Comparison of ENCODE assay signal across 12 cellular contexts in genomic region chr12:121219353-121219986, GRCh38. TPM values are rescaled to one million over a fixed set of nuclear protein-coding genes. Genes with fewer than 3 reads are reported as not detected.
DNase-seq lines count a peak whose midpoint lies in the region; ATAC-seq, FAIRE-seq and TF ChIP-seq lines count a peak whose summit lies in the region.
"Had no signal": no experiment of that assay in that cellular context is flagged by ENCODE, and none has a peak within 500 bp of the region (broad histone marks: within the 10 kb centered on the region; RNA-seq: fewer than 3 reads in every experiment).

No MANE protein-coding gene starts in this region.

- H3K4me3 ChIP-seq in HEK293 (ENCODE audit: low read depth, low read length), result no peak overlapping the region
- H3K4me3 ChIP-seq in transverse colon, result no peak overlapping the region

- no peak for DNase-seq in activated naive CD4-positive, alpha-beta T cell treated with anti-CD3 and anti-CD28 coated beads, Interleukin-2, amount 10 ng/mL, durations not matched to agents 7 days and 5 days
- no peak for DNase-seq in activated naive CD4-positive, alpha-beta T cell treated with anti-CD3 and anti-CD28 coated beads, Interleukin-2, amount 50 U/mL, for 16 hours
- DNase-seq in memory B cell (ENCODE audit: low spot score in 2 of 2) (no peak), transverse colon (no peak), GM12892 (ENCODE audit: insufficient read length) (no peak), CD14-positive monocyte (ENCODE audit: low spot score) (no peak)
- DNase-seq: AML-193, NCI-H1092 treated with DMSO at 0.1 percent for 48 hours, NCI-H1694 treated with DMSO at 0.1 percent for 48 hours, NCI-H446 had no signal

- H3K4me1 ChIP-seq in HEK293 (ENCODE audit: control insufficient read depth, insufficient read depth, low read length) (no peaks in the 10 kb centered on the region), transverse colon (peaks cover 19 to 67% (median 41%) of the 10 kb centered on the region in 4 donors)

- H3K36me3 ChIP-seq in HEK293 (ENCODE audit: control insufficient read depth in 2 of 2, insufficient read depth in 1 of 2, low read length in 2 of 2), result peaks cover 0 to 40% of the 10 kb centered on the region in 2 experiments; a peak in 2 of 3 replicates
- peaks cover 0 to 7% (median 0%) of the 10 kb centered on the region in 4 donors for H3K36me3 ChIP-seq in transverse colon

- in situ Hi-C loops in transverse colon (cut with MboI; ENCODE audit: low pct_ligation_motif_present in 1 of 4, low pct_unique_long_range_greater_than_20kb in 1 of 4, low sequenced_read_pairs in 3 of 4), result no loop called here

- peaks cover 85% of the 10 kb centered on the region for H3K36me3 Mint-ChIP-seq in activated naive CD4-positive, alpha-beta T cell treated with anti-CD3 and anti-CD28 coated beads, Interleukin-2, amount 10 ng/mL, durations not matched to agents 7 days and 5 days
- H3K36me3 Mint-ChIP-seq in memory B cell (peaks cover 18% of the 10 kb centered on the region), CD14-positive monocyte (peaks cover 65 to 82% of the 10 kb centered on the region in 2 donors)

- H3K9me3 ChIP-seq in HEK293 (ENCODE audit: control insufficient read depth, insufficient read depth, low read depth, low read length), result no peaks in the 10 kb centered on the region
- no peaks in the 10 kb centered on the region for H3K9me3 ChIP-seq in transverse colon

- intact Hi-C loops in transverse colon (cut with DNase I; ENCODE audit: low total_unique reads), result no loop called here
- intact Hi-C loops in CD14-positive monocyte (cut with micrococcal nuclease), result loop anchor here in 1 of 2 donors (5.0 kb wide), 1 partner anchor 42 kb away; no protein-coding TSS in a partner anchor

- no peak for ATAC-seq in memory B cell (ENCODE audit: low read depth)

- no peak for TF ChIP-seq EP300 in transverse colon (IDR thresholded peaks at IDR 0.05; ENCODE audit: low read depth)

- H3K27ac ChIP-seq in HEK293 (ENCODE audit: extremely low read depth, low read depth, low read length), result no peak overlapping the region
- peak overlapping the region; percentile 82 to 90 (median 89) for H3K27ac ChIP-seq in transverse colon
- H3K27ac ChIP-seq: KMS-11 had no signal

- peaks cover 1% of the 10 kb centered on the region for H3K9me3 Mint-ChIP-seq in activated naive CD4-positive, alpha-beta T cell treated with anti-CD3 and anti-CD28 coated beads, Interleukin-2, amount 10 ng/mL, durations not matched to agents 7 days and 5 days
- no peaks in the 10 kb centered on the region for H3K9me3 Mint-ChIP-seq in memory B cell
- H3K9me3 Mint-ChIP-seq in CD14-positive monocyte, result no peaks in the 10 kb centered on the region

- CTCF ChIA-PET in activated naive CD4-positive, alpha-beta T cell treated with anti-CD3 and anti-CD28 coated beads, Interleukin-2, amount 10 ng/mL, durations not matched to agents 7 days and 5 days (lab: Charles Lee), result no interaction called here
- CTCF ChIA-PET in HEK293 (lab: Yijun Ruan, JAX), result interaction anchor here (0.6 kb wide), 1 partner anchor 123 kb away, joined by 3 read pairs; no protein-coding TSS in a partner anchor

- H3K4me3 Mint-ChIP-seq in activated naive CD4-positive, alpha-beta T cell treated with anti-CD3 and anti-CD28 coated beads, Interleukin-2, amount 10 ng/mL, durations not matched to agents 7 days and 5 days, result no peak overlapping the region
- H3K4me3 Mint-ChIP-seq in memory B cell (no peak overlapping the region), CD14-positive monocyte (no peak overlapping the region)

- FAIRE-seq in GM12892 (lab: Jason Lieb, UNC), result no peak

- 88 to 92% methylated on average over 1 to 3 of the region's 3 CpGs for WGBS in transverse colon (ENCODE audit: low coverage in 1 of 2), 2 donors

- TF ChIP-seq POLR2A in transverse colon (IDR thresholded peaks at IDR 0.05) (no peak), GM12892 (IDR thresholded peaks at IDR 0.05; ENCODE audit: low read depth, low read length) (no peak)

- peak overlapping the region; percentile 40 for H3K27ac Mint-ChIP-seq in activated naive CD4-positive, alpha-beta T cell treated with anti-CD3 and anti-CD28 coated beads, Interleukin-2, amount 10 ng/mL, durations not matched to agents 7 days and 5 days
- peak overlapping the region; percentile 54 for H3K27ac Mint-ChIP-seq in memory B cell
- H3K27ac Mint-ChIP-seq in CD14-positive monocyte, result peak overlapping the region in 2 of 7 donors; percentile 36 to 65

- H3K27me3 Mint-ChIP-seq in activated naive CD4-positive, alpha-beta T cell treated with anti-CD3 and anti-CD28 coated beads, Interleukin-2, amount 10 ng/mL, durations not matched to agents 7 days and 5 days, result no peaks in the 10 kb centered on the region
- H3K27me3 Mint-ChIP-seq in memory B cell, result no peaks in the 10 kb centered on the region
- H3K27me3 Mint-ChIP-seq in CD14-positive monocyte (ENCODE audit: low read depth in 3 of 3), result peaks cover 0 to 3% (median 2%) of the 10 kb centered on the region in 3 donors

- no peak for TF ChIP-seq CTCF in HEK293 (tag by site-specific recombination; IDR thresholded peaks at IDR 0.05)
- no peak for TF ChIP-seq CTCF in transverse colon (IDR thresholded peaks at IDR 0.05)
- no peak for TF ChIP-seq CTCF in CD14-positive monocyte (IDR thresholded peaks at IDR 0.05)

- peaks cover 62% of the 10 kb centered on the region for H3K4me1 Mint-ChIP-seq in activated naive CD4-positive, alpha-beta T cell treated with anti-CD3 and anti-CD28 coated beads, Interleukin-2, amount 10 ng/mL, durations not matched to agents 7 days and 5 days
- H3K4me1 Mint-ChIP-seq in memory B cell (peaks cover 19% of the 10 kb centered on the region), CD14-positive monocyte (peaks cover 38% of the 10 kb centered on the region)

- POLR2A ChIA-PET in HEK293 (lab: Yijun Ruan, JAX), result no interaction called here

- H3K27me3 ChIP-seq in transverse colon, result no peaks in the 10 kb centered on the region

TF ChIP-seq in HEK293, 187 proteins besides CTCF, POLR2A, EP300 and RAD21:
- TF ChIP-seq, protein P1, sequence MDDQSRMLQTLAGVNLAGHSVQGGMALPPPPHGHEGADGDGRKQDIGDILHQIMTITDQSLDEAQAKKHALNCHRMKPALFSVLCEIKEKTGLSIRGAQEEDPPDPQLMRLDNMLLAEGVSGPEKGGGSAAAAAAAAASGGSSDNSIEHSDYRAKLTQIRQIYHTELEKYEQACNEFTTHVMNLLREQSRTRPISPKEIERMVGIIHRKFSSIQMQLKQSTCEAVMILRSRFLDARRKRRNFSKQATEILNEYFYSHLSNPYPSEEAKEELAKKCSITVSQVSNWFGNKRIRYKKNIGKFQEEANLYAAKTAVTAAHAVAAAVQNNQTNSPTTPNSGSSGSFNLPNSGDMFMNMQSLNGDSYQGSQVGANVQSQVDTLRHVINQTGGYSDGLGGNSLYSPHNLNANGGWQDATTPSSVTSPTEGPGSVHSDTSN (CRISPR knock-in tag; IDR thresholded peaks at IDR 0.05), result no peak
- TF ChIP-seq ZBTB17 (tag by site-specific recombination; IDR thresholded peaks at IDR 0.05), result 0 out of 2 replicates have a peak, but pooled peaks have one; percentile 29
- no peak for TF ChIP-seq ZNF548 (tag by site-specific recombination; IDR thresholded peaks at IDR 0.05)
- peak; percentile 83 for TF ChIP-seq ZNF121 (tag by site-specific recombination; IDR thresholded peaks at IDR 0.05)
- TF ChIP-seq TCF7L2 (IDR thresholded peaks at IDR 0.05; ENCODE audit: borderline replicate concordance, low read depth, low read length), result no peak
- TF ChIP-seq PRDM1 (tag by site-specific recombination; IDR thresholded peaks at IDR 0.05), result 0 out of 2 replicates have a peak, but pooled peaks have one; percentile 6
- TF ChIP-seq ZNF366 (tag by site-specific recombination; conservative IDR thresholded peaks at IDR 0.05), result peak; percentile 97
- TF ChIP-seq, protein P2, sequence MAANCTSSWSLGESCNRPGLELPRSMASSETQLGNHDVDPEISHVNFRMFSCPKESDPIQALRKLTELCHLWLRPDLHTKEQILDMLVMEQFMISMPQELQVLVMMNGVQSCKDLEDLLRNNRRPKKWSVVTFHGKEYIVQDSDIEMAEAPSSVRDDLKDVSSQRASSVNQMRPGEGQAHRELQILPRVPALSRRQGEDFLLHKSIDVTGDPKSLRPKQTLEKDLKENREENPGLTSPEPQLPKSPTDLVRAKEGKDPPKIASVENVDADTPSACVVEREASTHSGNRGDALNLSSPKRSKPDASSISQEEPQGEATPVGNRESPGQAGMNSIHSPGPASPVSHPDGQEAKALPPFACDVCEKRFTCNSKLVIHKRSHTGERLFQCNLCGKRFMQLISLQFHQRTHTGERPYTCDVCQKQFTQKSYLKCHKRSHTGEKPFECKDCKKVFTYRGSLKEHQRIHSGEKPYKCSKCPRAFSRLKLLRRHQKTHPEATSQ (tag by site-specific recombination; IDR thresholded peaks at IDR 0.05), result no peak

RNA-seq across cellular contexts. Expression of gene P2RX4, which starts 9.5 kb away (rescaled TPM):
- 100 to 1,000 TPM; 103 to 435 (median 217) TPM for total RNA-seq in transverse colon
- 18.4 TPM for polyA plus RNA-seq in GM12892 (2012; ENCODE audit: missing spikeins)
- polyA plus RNA-seq in CD14-positive monocyte, result 10 to 100 TPM; 61.8 to 74.7 TPM
